ENCODE assay signal across 1 cellular context in the genomic region with DNA sequence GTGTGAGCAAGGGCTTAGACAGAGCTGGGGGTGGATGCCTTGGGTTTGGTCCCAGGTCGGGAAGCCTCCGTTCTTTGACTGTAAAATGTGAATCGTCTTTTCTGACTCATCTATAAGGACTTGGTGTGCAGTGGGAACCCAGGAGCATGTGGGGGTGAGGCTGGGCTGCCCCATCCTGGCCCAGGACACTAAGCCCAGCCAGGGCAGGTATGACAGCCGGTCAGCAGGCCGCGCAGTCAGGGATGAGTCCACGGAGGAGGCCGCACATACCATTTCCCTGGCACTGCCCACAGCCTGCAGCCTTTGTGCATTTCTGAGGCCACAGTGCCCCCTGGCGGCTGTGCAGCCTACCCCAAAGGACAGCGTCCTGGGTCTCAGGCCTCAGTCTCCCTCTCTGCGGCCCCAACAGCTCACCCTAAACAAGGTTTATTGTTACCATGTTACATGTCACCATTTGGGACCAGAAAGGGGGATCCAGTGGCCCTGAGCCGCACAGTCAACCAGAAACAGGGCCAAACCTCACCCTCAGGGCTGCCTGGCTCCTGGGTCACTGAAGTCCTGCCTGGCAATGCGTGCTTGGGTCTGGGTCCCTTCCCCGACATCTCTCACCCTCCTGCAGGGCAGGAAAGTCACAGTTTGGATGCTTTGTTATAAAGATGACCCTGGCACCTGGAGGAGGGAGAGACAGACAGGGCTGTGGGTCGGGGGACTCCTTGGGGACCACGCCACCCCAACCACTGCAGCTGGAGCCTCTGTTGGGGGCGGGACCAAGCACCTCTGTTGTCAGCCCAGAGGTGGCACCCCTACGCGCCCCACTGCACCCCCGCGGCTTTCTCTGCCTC.
TF ChIP-seq lines count a peak whose summit lies in the region.

No MANE protein-coding gene starts in this region.

TF ChIP-seq in HepG2, 621 proteins besides CTCF, POLR2A, EP300 and RAD21 (continued from another document and continues in another):
- TF ChIP-seq, protein P1, sequence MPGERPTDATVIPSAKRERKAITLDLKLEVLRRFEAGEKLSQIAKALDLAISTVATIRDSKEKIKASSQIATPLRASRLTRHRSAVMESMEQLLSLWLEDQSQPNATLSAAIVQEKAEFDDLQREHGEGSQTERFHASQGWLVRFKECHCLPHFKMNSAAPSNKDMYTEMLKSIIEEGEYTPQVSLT (CRISPR knock-in tag; IDR thresholded peaks at IDR 0.05; ENCODE audit: borderline replicate concordance, low read depth) = no peak
- TF ChIP-seq SRY (CRISPR knock-in tag; IDR thresholded peaks at IDR 0.05) (no peak; the same call in 1 of the 2 replicates), E2F2 (CRISPR knock-in tag; IDR thresholded peaks at IDR 0.05; ENCODE audit: borderline replicate concordance) (no peak), SP5 (CRISPR knock-in tag; IDR thresholded peaks at IDR 0.05; ENCODE audit: borderline replicate concordance, low read depth) (no peak), ZHX2 (IDR thresholded peaks at IDR 0.05; ENCODE audit: low read depth) (no peak), ZHX2 (CRISPR knock-in tag; IDR thresholded peaks at IDR 0.05; ENCODE audit: borderline replicate concordance) (no peak), ZFP41 (CRISPR knock-in tag; IDR thresholded peaks at IDR 0.05; ENCODE audit: borderline replicate concordance) (no peak), FOXK1 (CRISPR knock-in tag; IDR thresholded peaks at IDR 0.05; ENCODE audit: borderline replicate concordance, low read depth) (no peak), DPF2 (CRISPR knock-in tag; IDR thresholded peaks at IDR 0.05; ENCODE audit: borderline replicate concordance, low read depth) (0 out of 2 replicates have a peak, but pooled peaks have one; percentile 41), ZNF34 (CRISPR knock-in tag; IDR thresholded peaks at IDR 0.05; ENCODE audit: borderline replicate concordance) (peak; percentile 40; the same call in 1 of the 2 replicates), NCOA2 (CRISPR knock-in tag; IDR thresholded peaks at IDR 0.05) (no peak), BCL6 (CRISPR knock-in tag; IDR thresholded peaks at IDR 0.05) (0 out of 2 replicates have a peak, but pooled peaks have one; percentile 8), FOXO4 (CRISPR knock-in tag; conservative IDR thresholded peaks at IDR 0.05) (no peak), CEBPB (IDR thresholded peaks at IDR 0.05; ENCODE audit: borderline replicate concordance, low read depth, low read length) (no peak), MTF2 (CRISPR knock-in tag; IDR thresholded peaks at IDR 0.05; ENCODE audit: borderline replicate concordance) (no peak), ZNF879 (CRISPR knock-in tag; IDR thresholded peaks at IDR 0.05) (no peak), ZKSCAN1 (IDR thresholded peaks at IDR 0.05; ENCODE audit: low read length) (no peak; the same call in 1 of the 2 replicates), ZBED4 (CRISPR knock-in tag; IDR thresholded peaks at IDR 0.05; ENCODE audit: borderline replicate concordance) (no peak), ZNF383 (CRISPR knock-in tag; IDR thresholded peaks at IDR 0.05; ENCODE audit: borderline replicate concordance) (no peak), ETV5 (CRISPR knock-in tag; IDR thresholded peaks at IDR 0.05; ENCODE audit: borderline replicate concordance) (0 out of 2 replicates have a peak, but pooled peaks have one; percentile 8), SRSF1 (optimal IDR thresholded peaks at IDR 0.05; ENCODE audit: low read depth, low read length) (no peak), FOSL2 (CRISPR knock-in tag; IDR thresholded peaks at IDR 0.05) (peak; percentile 33; the same call in 1 of the 2 replicates), ZNF607 (CRISPR knock-in tag; IDR thresholded peaks at IDR 0.05; ENCODE audit: borderline replicate concordance) (no peak), SMAD3 (CRISPR knock-in tag; IDR thresholded peaks at IDR 0.05) (peak; percentile 81; the same call in 1 of the 2 replicates), ZNF776 (CRISPR knock-in tag; IDR thresholded peaks at IDR 0.05) (no peak), ZNF530 (CRISPR knock-in tag; IDR thresholded peaks at IDR 0.05; ENCODE audit: low read depth) (no peak), AKAP8 (CRISPR knock-in tag; IDR thresholded peaks at IDR 0.05) (no peak)
- TF ChIP-seq, protein P2, sequence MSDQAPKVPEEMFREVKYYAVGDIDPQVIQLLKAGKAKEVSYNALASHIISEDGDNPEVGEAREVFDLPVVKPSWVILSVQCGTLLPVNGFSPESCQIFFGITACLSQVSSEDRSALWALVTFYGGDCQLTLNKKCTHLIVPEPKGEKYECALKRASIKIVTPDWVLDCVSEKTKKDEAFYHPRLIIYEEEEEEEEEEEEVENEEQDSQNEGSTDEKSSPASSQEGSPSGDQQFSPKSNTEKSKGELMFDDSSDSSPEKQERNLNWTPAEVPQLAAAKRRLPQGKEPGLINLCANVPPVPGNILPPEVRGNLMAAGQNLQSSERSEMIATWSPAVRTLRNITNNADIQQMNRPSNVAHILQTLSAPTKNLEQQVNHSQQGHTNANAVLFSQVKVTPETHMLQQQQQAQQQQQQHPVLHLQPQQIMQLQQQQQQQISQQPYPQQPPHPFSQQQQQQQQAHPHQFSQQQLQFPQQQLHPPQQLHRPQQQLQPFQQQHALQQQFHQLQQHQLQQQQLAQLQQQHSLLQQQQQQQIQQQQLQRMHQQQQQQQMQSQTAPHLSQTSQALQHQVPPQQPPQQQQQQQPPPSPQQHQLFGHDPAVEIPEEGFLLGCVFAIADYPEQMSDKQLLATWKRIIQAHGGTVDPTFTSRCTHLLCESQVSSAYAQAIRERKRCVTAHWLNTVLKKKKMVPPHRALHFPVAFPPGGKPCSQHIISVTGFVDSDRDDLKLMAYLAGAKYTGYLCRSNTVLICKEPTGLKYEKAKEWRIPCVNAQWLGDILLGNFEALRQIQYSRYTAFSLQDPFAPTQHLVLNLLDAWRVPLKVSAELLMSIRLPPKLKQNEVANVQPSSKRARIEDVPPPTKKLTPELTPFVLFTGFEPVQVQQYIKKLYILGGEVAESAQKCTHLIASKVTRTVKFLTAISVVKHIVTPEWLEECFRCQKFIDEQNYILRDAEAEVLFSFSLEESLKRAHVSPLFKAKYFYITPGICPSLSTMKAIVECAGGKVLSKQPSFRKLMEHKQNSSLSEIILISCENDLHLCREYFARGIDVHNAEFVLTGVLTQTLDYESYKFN (CRISPR knock-in tag; conservative IDR thresholded peaks at IDR 0.05) = peak; percentile 48
- TF ChIP-seq, protein P3, sequence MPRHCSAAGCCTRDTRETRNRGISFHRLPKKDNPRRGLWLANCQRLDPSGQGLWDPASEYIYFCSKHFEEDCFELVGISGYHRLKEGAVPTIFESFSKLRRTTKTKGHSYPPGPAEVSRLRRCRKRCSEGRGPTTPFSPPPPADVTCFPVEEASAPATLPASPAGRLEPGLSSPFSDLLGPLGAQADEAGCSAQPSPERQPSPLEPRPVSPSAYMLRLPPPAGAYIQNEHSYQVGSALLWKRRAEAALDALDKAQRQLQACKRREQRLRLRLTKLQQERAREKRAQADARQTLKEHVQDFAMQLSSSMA (CRISPR knock-in tag; IDR thresholded peaks at IDR 0.05) = no peak
- TF ChIP-seq, protein P4, sequence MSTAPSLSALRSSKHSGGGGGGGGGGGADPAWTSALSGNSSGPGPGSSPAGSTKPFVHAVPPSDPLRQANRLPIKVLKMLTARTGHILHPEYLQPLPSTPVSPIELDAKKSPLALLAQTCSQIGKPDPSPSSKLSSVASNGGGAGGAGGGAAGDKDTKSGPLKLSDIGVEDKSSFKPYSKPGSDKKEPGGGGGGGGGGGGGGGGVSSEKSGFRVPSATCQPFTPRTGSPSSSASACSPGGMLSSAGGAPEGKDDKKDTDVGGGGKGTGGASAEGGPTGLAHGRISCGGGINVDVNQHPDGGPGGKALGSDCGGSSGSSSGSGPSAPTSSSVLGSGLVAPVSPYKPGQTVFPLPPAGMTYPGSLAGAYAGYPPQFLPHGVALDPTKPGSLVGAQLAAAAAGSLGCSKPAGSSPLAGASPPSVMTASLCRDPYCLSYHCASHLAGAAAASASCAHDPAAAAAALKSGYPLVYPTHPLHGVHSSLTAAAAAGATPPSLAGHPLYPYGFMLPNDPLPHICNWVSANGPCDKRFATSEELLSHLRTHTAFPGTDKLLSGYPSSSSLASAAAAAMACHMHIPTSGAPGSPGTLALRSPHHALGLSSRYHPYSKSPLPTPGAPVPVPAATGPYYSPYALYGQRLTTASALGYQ (CRISPR knock-in tag; IDR thresholded peaks at IDR 0.05) = no peak
- TF ChIP-seq, protein P5, sequence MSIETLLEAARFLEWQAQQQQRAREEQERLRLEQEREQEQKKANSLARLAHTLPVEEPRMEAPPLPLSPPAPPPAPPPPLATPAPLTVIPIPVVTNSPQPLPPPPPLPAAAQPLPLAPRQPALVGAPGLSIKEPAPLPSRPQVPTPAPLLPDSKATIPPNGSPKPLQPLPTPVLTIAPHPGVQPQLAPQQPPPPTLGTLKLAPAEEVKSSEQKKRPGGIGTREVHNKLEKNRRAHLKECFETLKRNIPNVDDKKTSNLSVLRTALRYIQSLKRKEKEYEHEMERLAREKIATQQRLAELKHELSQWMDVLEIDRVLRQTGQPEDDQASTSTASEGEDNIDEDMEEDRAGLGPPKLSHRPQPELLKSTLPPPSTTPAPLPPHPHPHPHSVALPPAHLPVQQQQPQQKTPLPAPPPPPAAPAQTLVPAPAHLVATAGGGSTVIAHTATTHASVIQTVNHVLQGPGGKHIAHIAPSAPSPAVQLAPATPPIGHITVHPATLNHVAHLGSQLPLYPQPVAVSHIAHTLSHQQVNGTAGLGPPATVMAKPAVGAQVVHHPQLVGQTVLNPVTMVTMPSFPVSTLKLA (IDR thresholded peaks at IDR 0.05) = no peak
